ENCODE assay signal across 1 cellular context in the genomic region with DNA sequence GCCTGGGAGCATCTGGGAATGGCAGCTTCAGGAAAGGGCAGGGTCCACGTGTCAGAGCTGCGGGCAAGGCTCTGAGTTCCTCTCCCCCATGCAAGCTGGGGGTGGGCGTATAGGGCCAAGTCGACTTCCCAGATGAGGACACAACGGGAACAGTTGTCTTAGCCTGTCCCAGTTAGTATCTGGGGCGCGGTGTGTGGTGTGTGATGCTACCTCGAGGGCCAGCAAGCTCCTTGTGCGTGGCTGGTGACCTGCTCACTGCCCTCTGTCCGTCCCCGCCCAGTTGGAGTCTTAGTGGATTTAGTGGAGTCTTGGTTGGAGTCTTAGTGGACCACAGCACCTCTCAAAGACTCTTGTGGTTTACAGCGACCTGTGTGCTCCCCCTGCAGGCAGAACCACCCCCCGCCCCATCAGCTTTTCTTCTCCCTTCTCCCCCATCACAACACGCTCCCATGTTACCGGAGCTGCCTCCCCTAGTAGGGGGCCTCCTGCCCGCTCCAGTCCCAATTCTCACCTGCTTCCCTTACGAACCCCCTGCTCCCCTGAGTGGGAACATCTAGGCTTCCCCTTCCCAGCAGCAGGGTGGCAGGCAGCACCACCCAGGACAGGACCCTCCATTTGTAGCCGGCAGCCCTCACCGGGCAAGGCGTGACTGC.
TF ChIP-seq lines count a peak whose summit lies in the region.

No MANE protein-coding gene starts in this region.

TF ChIP-seq in K562, 482 proteins besides CTCF, POLR2A, EP300 and RAD21:
- no peak for TF ChIP-seq ZBED1 (IDR thresholded peaks at IDR 0.05)
- no peak for TF ChIP-seq PKNOX1 (IDR thresholded peaks at IDR 0.05)
- TF ChIP-seq, protein P1, sequence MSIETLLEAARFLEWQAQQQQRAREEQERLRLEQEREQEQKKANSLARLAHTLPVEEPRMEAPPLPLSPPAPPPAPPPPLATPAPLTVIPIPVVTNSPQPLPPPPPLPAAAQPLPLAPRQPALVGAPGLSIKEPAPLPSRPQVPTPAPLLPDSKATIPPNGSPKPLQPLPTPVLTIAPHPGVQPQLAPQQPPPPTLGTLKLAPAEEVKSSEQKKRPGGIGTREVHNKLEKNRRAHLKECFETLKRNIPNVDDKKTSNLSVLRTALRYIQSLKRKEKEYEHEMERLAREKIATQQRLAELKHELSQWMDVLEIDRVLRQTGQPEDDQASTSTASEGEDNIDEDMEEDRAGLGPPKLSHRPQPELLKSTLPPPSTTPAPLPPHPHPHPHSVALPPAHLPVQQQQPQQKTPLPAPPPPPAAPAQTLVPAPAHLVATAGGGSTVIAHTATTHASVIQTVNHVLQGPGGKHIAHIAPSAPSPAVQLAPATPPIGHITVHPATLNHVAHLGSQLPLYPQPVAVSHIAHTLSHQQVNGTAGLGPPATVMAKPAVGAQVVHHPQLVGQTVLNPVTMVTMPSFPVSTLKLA (conservative IDR thresholded peaks at IDR 0.05) = no peak
- TF ChIP-seq ILK (tag; IDR thresholded peaks at IDR 0.05; ENCODE audit: borderline replicate concordance, low read depth) = no peak
- no peak for TF ChIP-seq IRF1 (CRISPR knock-in tag; IDR thresholded peaks at IDR 0.05; ENCODE audit: borderline replicate concordance)
- TF ChIP-seq TSC22D4 (tag; IDR thresholded peaks at IDR 0.05) = no peak
- no peak for TF ChIP-seq HNRNPL (IDR thresholded peaks at IDR 0.05; ENCODE audit: low read depth, low read length)
- TF ChIP-seq ELF2 (CRISPR knock-in tag; IDR thresholded peaks at IDR 0.05) = no peak
- TF ChIP-seq, protein P2, sequence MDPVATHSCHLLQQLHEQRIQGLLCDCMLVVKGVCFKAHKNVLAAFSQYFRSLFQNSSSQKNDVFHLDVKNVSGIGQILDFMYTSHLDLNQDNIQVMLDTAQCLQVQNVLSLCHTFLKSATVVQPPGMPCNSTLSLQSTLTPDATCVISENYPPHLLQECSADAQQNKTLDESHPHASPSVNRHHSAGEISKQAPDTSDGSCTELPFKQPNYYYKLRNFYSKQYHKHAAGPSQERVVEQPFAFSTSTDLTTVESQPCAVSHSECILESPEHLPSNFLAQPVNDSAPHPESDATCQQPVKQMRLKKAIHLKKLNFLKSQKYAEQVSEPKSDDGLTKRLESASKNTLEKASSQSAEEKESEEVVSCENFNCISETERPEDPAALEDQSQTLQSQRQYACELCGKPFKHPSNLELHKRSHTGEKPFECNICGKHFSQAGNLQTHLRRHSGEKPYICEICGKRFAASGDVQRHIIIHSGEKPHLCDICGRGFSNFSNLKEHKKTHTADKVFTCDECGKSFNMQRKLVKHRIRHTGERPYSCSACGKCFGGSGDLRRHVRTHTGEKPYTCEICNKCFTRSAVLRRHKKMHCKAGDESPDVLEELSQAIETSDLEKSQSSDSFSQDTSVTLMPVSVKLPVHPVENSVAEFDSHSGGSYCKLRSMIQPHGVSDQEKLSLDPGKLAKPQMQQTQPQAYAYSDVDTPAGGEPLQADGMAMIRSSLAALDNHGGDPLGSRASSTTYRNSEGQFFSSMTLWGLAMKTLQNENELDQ (CRISPR knock-in tag; IDR thresholded peaks at IDR 0.05; ENCODE audit: borderline replicate concordance) = no peak
- no peak for TF ChIP-seq ZFP30 (CRISPR knock-in tag; IDR thresholded peaks at IDR 0.05; ENCODE audit: borderline replicate concordance)
- TF ChIP-seq MECOM (CRISPR knock-in tag; IDR thresholded peaks at IDR 0.05) = no peak
- no peak for TF ChIP-seq SMARCA5 (IDR thresholded peaks at IDR 0.05)
- TF ChIP-seq TFAM (CRISPR knock-in tag; conservative IDR thresholded peaks at IDR 0.05) = no peak
- TF ChIP-seq GATA2 (CRISPR knock-in tag; IDR thresholded peaks at IDR 0.05) = no peak
TF ChIP-seq in K562: peak in this region for 0.
